11 cellular contexts compared by ENCODE assay signal in genomic region chr1:109909531-109909930, GRCh38. TPM values are rescaled to one million over a fixed set of nuclear protein-coding genes. Genes with fewer than 3 reads are reported as not detected.
DNase-seq lines count a peak whose midpoint lies in the region; ATAC-seq and TF ChIP-seq lines count a peak whose summit lies in the region.
"Had no signal": no experiment of that assay in that cellular context is flagged by ENCODE, and none has a peak within 500 bp of the region (broad histone marks: within the 10 kb centered on the region; RNA-seq: fewer than 3 reads in every experiment).

No MANE protein-coding gene starts in this region.

- no peak overlapping the region for H3K23ac ChIP-seq in mesenchymal stem cell (ENCODE audit: low read length in 2 of 2)

- WGBS in mesenchymal stem cell: 57% methylated on average over 1 of the region's 3 CpGs

- H4K91ac ChIP-seq in mesenchymal stem cell (ENCODE audit: low read length): peak overlapping the region; percentile 36

- H3K36me3 ChIP-seq in mesenchymal stem cell (ENCODE audit: control insufficient read depth in 1 of 2, insufficient read depth in 2 of 2, low read depth in 1 of 2, low read length in 2 of 2): peaks cover 2 to 15% of the 10 kb centered on the region in 2 experiments
- H3K36me3 ChIP-seq in upper lobe of right lung: no peaks in the 10 kb centered on the region

- H2BK120ac ChIP-seq in mesenchymal stem cell (ENCODE audit: low read depth, low read length): no peak overlapping the region

- peaks cover 9% of the 10 kb centered on the region for H3K27me3 Mint-ChIP-seq in stimulated activated naive CD8-positive, alpha-beta T cell treated with anti-CD3 and anti-CD28 coated beads, Interleukin-15, Interleukin-2, amounts not matched to agents 100 ng/mL and 50 ng/mL, for 24 hours
- no peaks in the 10 kb centered on the region for H3K27me3 Mint-ChIP-seq in stimulated activated naive CD8-positive, alpha-beta T cell treated with anti-CD3 and anti-CD28 coated beads, Interleukin-15, amount 100 ng/mL, for 72 hours
- no peaks in the 10 kb centered on the region for H3K27me3 Mint-ChIP-seq in activated T-helper 2 cell treated with anti-CD3 and anti-CD28 coated beads, Interferon-gamma antibody, Interleukin-2, Interleukin-4, amounts not matched to agents 10 μg/mL and 5 μg/mL and 100 μg/mL, durations not matched to agents 14 hours and 24 hours and 36 hours (ENCODE audit: low read depth)

- H3K4me1 ChIP-seq in mesenchymal stem cell (ENCODE audit: control insufficient read depth, insufficient read depth, low read depth, low read length) (peaks cover 34% of the 10 kb centered on the region), upper lobe of right lung (peaks cover 45% of the 10 kb centered on the region)

- H3K14ac ChIP-seq in mesenchymal stem cell (ENCODE audit: low read length in 2 of 2): no peak overlapping the region

- no peak for ATAC-seq in stimulated activated naive CD8-positive, alpha-beta T cell treated with anti-CD3 and anti-CD28 coated beads, Interleukin-15, amount 100 ng/mL, for 72 hours
- ATAC-seq in upper lobe of right lung: no peak

- H3K18ac ChIP-seq in mesenchymal stem cell (ENCODE audit: low read depth in 1 of 2, low read length in 2 of 2): peak overlapping the region in 1 of 2 experiments; percentile 8

- H3K27ac ChIP-seq in mesenchymal stem cell (ENCODE audit: low read length, poor library complexity, severe bottlenecking) (no peak overlapping the region), upper lobe of right lung (no peak overlapping the region)

- H3K4ac ChIP-seq in mesenchymal stem cell (ENCODE audit: low read depth in 1 of 2, low read length in 2 of 2): peak overlapping the region; percentile 6 to 68

- peaks cover 76% of the 10 kb centered on the region for H3K4me1 Mint-ChIP-seq in stimulated activated naive CD8-positive, alpha-beta T cell treated with anti-CD3 and anti-CD28 coated beads, Interleukin-15, Interleukin-2, amounts not matched to agents 100 ng/mL and 50 ng/mL, for 24 hours (ENCODE audit: low read depth)
- H3K4me1 Mint-ChIP-seq in stimulated activated naive CD8-positive, alpha-beta T cell treated with anti-CD3 and anti-CD28 coated beads, Interleukin-15, amount 100 ng/mL, for 72 hours: peaks cover 84% of the 10 kb centered on the region
- H3K4me1 Mint-ChIP-seq in activated T-helper 2 cell treated with anti-CD3 and anti-CD28 coated beads, Interferon-gamma antibody, Interleukin-2, Interleukin-4, amounts not matched to agents 10 μg/mL and 5 μg/mL and 100 μg/mL, durations not matched to agents 14 hours and 24 hours and 36 hours (ENCODE audit: low read depth): peaks cover 71% of the 10 kb centered on the region

- H3K36me3 Mint-ChIP-seq in stimulated activated naive CD8-positive, alpha-beta T cell treated with anti-CD3 and anti-CD28 coated beads, Interleukin-15, Interleukin-2, amounts not matched to agents 100 ng/mL and 50 ng/mL, for 24 hours (ENCODE audit: low read depth): peaks cover 23% of the 10 kb centered on the region
- H3K36me3 Mint-ChIP-seq in activated T-helper 2 cell treated with anti-CD3 and anti-CD28 coated beads, Interferon-gamma antibody, Interleukin-2, Interleukin-4, amounts not matched to agents 10 μg/mL and 5 μg/mL and 100 μg/mL, durations not matched to agents 14 hours and 24 hours and 36 hours (ENCODE audit: low read depth): peaks cover 43% of the 10 kb centered on the region

- peak overlapping the region in 1 of 2 experiments; percentile 80 for H2BK12ac ChIP-seq in mesenchymal stem cell (ENCODE audit: low read length in 2 of 2)

- H3K9me3 ChIP-seq in mesenchymal stem cell (ENCODE audit: control insufficient read depth, low read length): no peaks in the 10 kb centered on the region
- H3K9me3 ChIP-seq in upper lobe of right lung: no peaks in the 10 kb centered on the region
- H3K9me3 ChIP-seq: adrenal gland had no signal

- H2BK15ac ChIP-seq in mesenchymal stem cell (ENCODE audit: low read depth, poor library complexity, severe bottlenecking): peak overlapping the region; percentile 9

- H3K27me3 ChIP-seq in mesenchymal stem cell (ENCODE audit: control insufficient read depth in 1 of 2, insufficient read depth in 1 of 2, low read length in 2 of 2): no peaks in the 10 kb centered on the region
- no peaks in the 10 kb centered on the region for H3K27me3 ChIP-seq in upper lobe of right lung
- H3K27me3 ChIP-seq: adrenal gland had no signal

- intact Hi-C loops in activated T-helper 2 cell treated with anti-CD3 and anti-CD28 coated beads, Interferon-gamma antibody, Interleukin-2, Interleukin-4, amounts not matched to agents 10 μg/mL and 5 μg/mL and 100 μg/mL, durations not matched to agents 14 hours and 24 hours and 36 hours (cut with micrococcal nuclease): loop anchor here (10.0 kb wide), 1 partner anchor 365 kb away; the partner anchor contains the start of gene GNAI3
- intact Hi-C loops in upper lobe of right lung (cut with DNase I): no loop called here

- no peak overlapping the region for H3K9ac ChIP-seq in mesenchymal stem cell (ENCODE audit: low read length)

- DNase-seq in stimulated activated naive CD8-positive, alpha-beta T cell treated with anti-CD3 and anti-CD28 coated beads, Interleukin-15, amount 100 ng/mL, for 72 hours: no peak
- no peak for DNase-seq in activated T-helper 2 cell treated with anti-CD3 and anti-CD28 coated beads, Interferon-gamma antibody, Interleukin-2, Interleukin-4, amounts not matched to agents 10 μg/mL and 5 μg/mL and 100 μg/mL, durations not matched to agents 14 hours and 24 hours and 36 hours (ENCODE audit: low spot score)
- DNase-seq in mesenchymal stem cell: no peak
- DNase-seq in upper lobe of right lung: no peak
- DNase-seq in GOT3 (lab: John Stamatoyannopoulos, UW): no peak
- DNase-seq in EL: no peak
- DNase-seq in GM10266 (ENCODE audit: extremely low spot score): no peak
- DNase-seq: adrenal gland; effector CD8-positive, alpha-beta T cell; RPMI8226 had no signal

- TF ChIP-seq CTCF in upper lobe of right lung (IDR thresholded peaks at IDR 0.05): no peak
- TF ChIP-seq CTCF in GM10266 (IDR thresholded peaks at IDR 0.05; ENCODE audit: control insufficient read depth, insufficient read depth, low read depth, missing control alignments): no peak

- peaks cover 9% of the 10 kb centered on the region for H3K9me3 Mint-ChIP-seq in stimulated activated naive CD8-positive, alpha-beta T cell treated with anti-CD3 and anti-CD28 coated beads, Interleukin-15, Interleukin-2, amounts not matched to agents 100 ng/mL and 50 ng/mL, for 24 hours
- H3K9me3 Mint-ChIP-seq in stimulated activated naive CD8-positive, alpha-beta T cell treated with anti-CD3 and anti-CD28 coated beads, Interleukin-15, amount 100 ng/mL, for 72 hours: no peaks in the 10 kb centered on the region
- H3K9me3 Mint-ChIP-seq in activated T-helper 2 cell treated with anti-CD3 and anti-CD28 coated beads, Interferon-gamma antibody, Interleukin-2, Interleukin-4, amounts not matched to agents 10 μg/mL and 5 μg/mL and 100 μg/mL, durations not matched to agents 14 hours and 24 hours and 36 hours: no peaks in the 10 kb centered on the region

- no peak overlapping the region for H2AK5ac ChIP-seq in mesenchymal stem cell (ENCODE audit: low read length, severe bottlenecking)

- H4K8ac ChIP-seq in mesenchymal stem cell (ENCODE audit: low read length): peak overlapping the region; percentile 14

- peak overlapping the region; percentile 92 for H3K27ac Mint-ChIP-seq in stimulated activated naive CD8-positive, alpha-beta T cell treated with anti-CD3 and anti-CD28 coated beads, Interleukin-15, Interleukin-2, amounts not matched to agents 100 ng/mL and 50 ng/mL, for 24 hours
- no peak overlapping the region for H3K27ac Mint-ChIP-seq in stimulated activated naive CD8-positive, alpha-beta T cell treated with anti-CD3 and anti-CD28 coated beads, Interleukin-15, amount 100 ng/mL, for 72 hours
- peak overlapping the region; percentile 96 for H3K27ac Mint-ChIP-seq in activated T-helper 2 cell treated with anti-CD3 and anti-CD28 coated beads, Interferon-gamma antibody, Interleukin-2, Interleukin-4, amounts not matched to agents 10 μg/mL and 5 μg/mL and 100 μg/mL, durations not matched to agents 14 hours and 24 hours and 36 hours

- no peak overlapping the region for H3K4me2 ChIP-seq in mesenchymal stem cell (ENCODE audit: low read length, poor library complexity, severe bottlenecking)

- H3K4me3 Mint-ChIP-seq in stimulated activated naive CD8-positive, alpha-beta T cell treated with anti-CD3 and anti-CD28 coated beads, Interleukin-15, Interleukin-2, amounts not matched to agents 100 ng/mL and 50 ng/mL, for 24 hours: peak overlapping the region; percentile 88
- peak overlapping the region in 1 of 2 donors; percentile 93 for H3K4me3 Mint-ChIP-seq in stimulated activated naive CD8-positive, alpha-beta T cell treated with anti-CD3 and anti-CD28 coated beads, Interleukin-15, amount 100 ng/mL, for 72 hours
- peak overlapping the region; percentile 87 for H3K4me3 Mint-ChIP-seq in activated T-helper 2 cell treated with anti-CD3 and anti-CD28 coated beads, Interferon-gamma antibody, Interleukin-2, Interleukin-4, amounts not matched to agents 10 μg/mL and 5 μg/mL and 100 μg/mL, durations not matched to agents 14 hours and 24 hours and 36 hours (ENCODE audit: low read depth)

- H3K4me3 ChIP-seq in mesenchymal stem cell (ENCODE audit: insufficient read depth in 1 of 2, low read depth in 1 of 2, low read length in 2 of 2) (peak overlapping the region in 1 of 2 experiments; percentile 97), upper lobe of right lung (no peak overlapping the region)

- H2AFZ ChIP-seq in mesenchymal stem cell (ENCODE audit: low read depth, low read length): no peak overlapping the region

- H2BK5ac ChIP-seq in mesenchymal stem cell (ENCODE audit: low read depth, low read length, poor library complexity, severe bottlenecking): no peak overlapping the region

- peaks cover 11% of the 10 kb centered on the region for H3K79me1 ChIP-seq in mesenchymal stem cell (replicated peaks; ENCODE audit: low read length, poor library complexity, severe bottlenecking)

RNA-seq across cellular contexts. Expression of gene CSF1, which starts 1.1 kb away (rescaled TPM):
- total RNA-seq in activated T-helper 2 cell treated with anti-CD3 and anti-CD28 coated beads, Interferon-gamma antibody, Interleukin-2, Interleukin-4, amounts not matched to agents 10 μg/mL and 5 μg/mL and 100 μg/mL, durations not matched to agents 14 hours and 24 hours and 36 hours: 251 and 252 TPM in 2 replicates
- 111 TPM for polyA plus RNA-seq in mesenchymal stem cell (2013, experiment 1 of 2)
- polyA plus RNA-seq in mesenchymal stem cell (2013, experiment 2 of 2): 109 TPM
- 79.8 TPM for total RNA-seq in upper lobe of right lung

Comparison
In these comparisons a context has a peak if more than half of its experiments do, and no peak if none do; other contexts are left out.
1. H3K27ac Mint-ChIP-seq: peak in stimulated activated naive CD8-positive, alpha-beta T cell treated with anti-CD3 and anti-CD28 coated beads, Interleukin-15, Interleukin-2, amounts not matched to agents 100 ng/mL and 50 ng/mL, for 24 hours (single experiment) and activated T-helper 2 cell treated with anti-CD3 and anti-CD28 coated beads, Interferon-gamma antibody, Interleukin-2, Interleukin-4, amounts not matched to agents 10 μg/mL and 5 μg/mL and 100 μg/mL, durations not matched to agents 14 hours and 24 hours and 36 hours (single experiment); none in stimulated activated naive CD8-positive, alpha-beta T cell treated with anti-CD3 and anti-CD28 coated beads, Interleukin-15, amount 100 ng/mL, for 72 hours (0 of 2).